In the genomic region with DNA sequence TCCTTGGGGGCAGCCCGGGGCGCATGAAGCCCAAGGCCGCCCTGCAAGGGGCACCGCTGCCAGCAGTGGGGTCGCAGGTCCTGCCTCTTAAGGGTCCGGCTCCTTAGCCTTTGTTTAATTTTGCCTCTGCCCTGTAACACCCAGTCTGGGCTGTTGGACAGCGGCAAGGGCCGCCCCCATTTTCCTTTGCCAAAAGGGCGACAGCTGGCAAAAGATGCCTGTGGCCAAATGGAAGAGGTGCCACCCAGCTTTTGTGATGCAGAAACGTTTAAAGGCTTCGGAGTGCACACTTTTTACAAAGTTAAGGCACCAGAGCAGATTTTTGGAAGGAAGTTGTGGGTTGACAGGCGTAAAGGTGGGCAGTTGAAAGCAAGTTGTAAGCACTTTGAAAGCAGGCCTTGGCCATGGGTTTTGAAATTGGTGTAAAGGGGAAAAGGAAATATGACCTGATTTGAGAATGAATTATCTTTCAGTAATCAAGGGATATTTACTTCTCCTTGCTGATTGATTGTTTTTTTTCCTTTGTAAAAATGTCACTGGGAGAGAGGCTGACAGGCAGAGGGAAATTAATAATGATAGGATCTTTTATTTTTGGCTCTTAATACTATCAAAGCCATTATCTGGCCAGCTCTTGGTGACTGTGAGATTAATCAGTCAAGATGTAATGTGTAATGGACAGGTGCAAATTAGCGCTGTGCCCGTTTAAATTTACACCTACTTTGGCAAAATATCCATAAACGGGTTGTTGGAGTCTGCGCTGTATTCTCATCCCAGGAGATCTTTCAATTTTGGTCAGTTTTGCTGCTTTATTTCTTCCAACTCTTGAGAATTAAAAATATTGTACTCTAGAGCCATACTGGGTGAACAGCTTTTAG, we compare ENCODE assay signal across 8 cellular contexts. TPM values are rescaled to one million over a fixed set of nuclear protein-coding genes. Genes with fewer than 3 reads are reported as not detected.
DNase-seq lines count a peak whose midpoint lies in the region; ATAC-seq, FAIRE-seq and TF ChIP-seq lines count a peak whose summit lies in the region.

No MANE protein-coding gene starts in this region.

- in situ Hi-C loops in GM12878 (cut with MboI) = no loop called here

- no peak for TF ChIP-seq RAD21 in SK-N-SH (IDR thresholded peaks at IDR 0.05; ENCODE audit: low read length)
- TF ChIP-seq RAD21 in GM12878 (IDR thresholded peaks at IDR 0.05; ENCODE audit: insufficient read depth, low read depth, low read length) = no peak

- SMC1A ChIA-PET in GM12878 (lab: Charles Lee; ENCODE audit: uncharacterized antibody, unreplicated experiment) = interaction anchor here (1.3 to 1.7 kb wide), 2 partner anchors 19 to 138 kb away, joined by 4 to 5 read pairs; no protein-coding TSS in a partner anchor

- H3K27ac ChIP-seq in SK-N-SH (ENCODE audit: low read depth in 2 of 2, low read length in 1 of 2) = peak overlapping the region; percentile 72 to 98
- H3K27ac ChIP-seq in GM12878 (ENCODE audit: control insufficient read depth, insufficient read depth) = peak overlapping the region; percentile 79
- H3K27ac ChIP-seq in sigmoid colon = peak overlapping the region; percentile 89 to 93 (median 91)

- TF ChIP-seq CTCF in SK-N-SH (IDR thresholded peaks at IDR 0.05) (no peak), GM12878 (IDR thresholded peaks at IDR 0.05 in 2 of 3, conservative IDR thresholded peaks at IDR 0.05 in 1 of 3; ENCODE audit: control insufficient read depth in 2 of 3, extremely low read depth in 1 of 3, insufficient read depth in 1 of 3, low read depth in 3 of 3, low read length in 3 of 3) (no peak), sigmoid colon (IDR thresholded peaks at IDR 0.05) (no peak), D721Med (IDR thresholded peaks at IDR 0.05; ENCODE audit: insufficient read depth, missing control alignments) (no peak)

- peak overlapping the region; percentile 94; the same call in 1 of the 2 replicates for H2AFZ ChIP-seq in SK-N-SH (ENCODE audit: low read depth)
- H2AFZ ChIP-seq in GM12878 (ENCODE audit: control insufficient read depth, low read depth, low read length) = peak overlapping the region; percentile 98

- RAD21 ChIA-PET in GM12878 (lab: Charles Lee; ENCODE audit: unreplicated experiment) = interaction anchor here (1.8 kb wide), 1 partner anchor 60 kb away, joined by 4 read pairs; no protein-coding TSS in a partner anchor

- POLR2A ChIA-PET in SK-N-SH (lab: Yijun Ruan, JAX) = interaction anchor here (1.3 kb wide), 1 partner anchor 144 kb away, joined by 3 read pairs; no protein-coding TSS in a partner anchor
- POLR2A ChIA-PET in GM12878 (lab: Charles Lee) = interaction anchor here (1.0 to 2.9 kb wide), 2 partner anchors 58 to 147 kb away, joined by 3 to 9 read pairs; no protein-coding TSS in a partner anchor

- ATAC-seq in GM21825 (IDR thresholded peaks at IDR 0.05; ENCODE audit: unreplicated experiment) = peak; percentile 22
- peak; percentile 55 for ATAC-seq in GM12878

- H3K4me1 ChIP-seq in SK-N-SH (ENCODE audit: control insufficient read depth in 1 of 2, insufficient read depth in 2 of 2, low read depth in 1 of 2, low read length in 1 of 2) (peaks cover 20 to 49% of the 10 kb centered on the region in 2 experiments; a peak in 3 of 4 replicates), GM12878 (ENCODE audit: control insufficient read depth, insufficient read depth, low read length) (peaks cover 8% of the 10 kb centered on the region), sigmoid colon (peaks cover 0 to 38% (median 21%) of the 10 kb centered on the region in 4 donors)

- H3K9ac ChIP-seq in SK-N-SH = peak overlapping the region; percentile 83
- peak overlapping the region; percentile 84 for H3K9ac ChIP-seq in GM12878 (ENCODE audit: control insufficient read depth, insufficient read depth, low read length)

- no peaks in the 10 kb centered on the region for H3K9me3 ChIP-seq in SK-N-SH
- H3K9me3 ChIP-seq in GM12878 (replicated peaks; ENCODE audit: control insufficient read depth, insufficient read depth, low read length) = no peaks in the 10 kb centered on the region
- no peaks in the 10 kb centered on the region for H3K9me3 ChIP-seq in iPS-18c (ENCODE audit: control insufficient read depth, insufficient read depth, low read length)
- no peaks in the 10 kb centered on the region for H3K9me3 ChIP-seq in sigmoid colon

- H3K4me2 ChIP-seq in SK-N-SH (peak overlapping the region; percentile 96), GM12878 (ENCODE audit: control insufficient read depth, insufficient read depth) (peak overlapping the region; percentile 94)

- H3K36me3 ChIP-seq in SK-N-SH (replicated peaks in 1 of 2; ENCODE audit: control insufficient read depth in 1 of 2, insufficient read depth in 2 of 2, low read length in 1 of 2) (peaks cover 5 to 7% of the 10 kb centered on the region in 2 experiments), GM12878 (ENCODE audit: control insufficient read depth in 2 of 2, insufficient read depth in 2 of 2, low read length in 1 of 2) (no peaks in the 10 kb centered on the region), sigmoid colon (no peaks in the 10 kb centered on the region)

- H3F3A ChIP-seq in SK-N-SH (replicated peaks; ENCODE audit: insufficient read depth) = peaks cover 24% of the 10 kb centered on the region

- H3K9me2 ChIP-seq in SK-N-SH = no peaks in the 10 kb centered on the region

- CTCF ChIA-PET in SK-N-SH (lab: Yijun Ruan, JAX) (interaction anchor here (0.7 to 2.1 kb wide), 3 partner anchors 67 to 212 kb away, joined by 3 to 13 read pairs (median 3); partner anchors contain the start of gene SGCE), GM12878 (lab: Yijun Ruan, JAX) (interaction anchor here (0.6 to 2.2 kb wide), 2 partner anchors 61 to 145 kb away, joined by 4 to 5 read pairs; partner anchors contain the start of gene SGCE)

- peaks cover 17% of the 10 kb centered on the region; the same call in 1 of the 2 replicates for H4K20me1 ChIP-seq in SK-N-SH (ENCODE audit: insufficient read depth)
- no peaks in the 10 kb centered on the region for H4K20me1 ChIP-seq in GM12878 (ENCODE audit: control insufficient read depth, insufficient read depth)

- TF ChIP-seq EP300 in SK-N-SH (IDR thresholded peaks at IDR 0.05; ENCODE audit: borderline replicate concordance in 1 of 2, low read depth in 1 of 2, low read length in 1 of 2) (peak; percentile 16 to 58; a peak in 2 of 4 replicates), GM12878 (IDR thresholded peaks at IDR 0.05; ENCODE audit: borderline replicate concordance in 1 of 2, control insufficient read depth in 1 of 2, low read depth in 2 of 2, low read length in 2 of 2) (no peak), sigmoid colon (IDR thresholded peaks at IDR 0.05) (no peak)

- TF ChIP-seq POLR2A in GM12878 (IDR thresholded peaks at IDR 0.05; ENCODE audit: low read depth, low read length) = no peak
- TF ChIP-seq POLR2A in sigmoid colon (IDR thresholded peaks at IDR 0.05) = no peak

- H3K79me2 ChIP-seq in SK-N-SH (ENCODE audit: insufficient read depth) = peaks cover 54% of the 10 kb centered on the region
- peaks cover 30% of the 10 kb centered on the region for H3K79me2 ChIP-seq in GM12878 (ENCODE audit: control insufficient read depth, insufficient read depth, low read length)

- FAIRE-seq in GM12878 (lab: Jason Lieb, UNC) (no peak), D721Med (lab: Jason Lieb, UNC) (no peak)

- 14% methylated on average over 16 of the region's 16 CpGs for WGBS in SK-N-SH (ENCODE audit: low lambda C conversion rate)
- WGBS in GM12878 (ENCODE audit: insufficient coverage, insufficient replicate concordance, low lambda C conversion rate, missing lambda C conversion rate) = 25% methylated on average over 16 of the region's 16 CpGs
- 4 to 16% methylated on average over 16 of the region's 16 CpGs for WGBS in sigmoid colon, 2 donors

- BruUV-seq in GM12878 (replicated peaks; lab: Mats Ljungman, UMichigan) = TSS peak; percentile 66

- H3K4me3 ChIP-seq in SK-N-SH (ENCODE audit: low read depth in 2 of 2, low read length in 1 of 2) (peak overlapping the region; percentile 92 to 93), GM12878 (peak overlapping the region; percentile 71), iPS-18c (ENCODE audit: insufficient read depth, low read depth, low read length) (peak overlapping the region; percentile 85), sigmoid colon (peak overlapping the region; percentile 75 to 96 (median 82))

- intact Hi-C loops in GM12878 (cut with micrococcal nuclease; ENCODE audit: unreplicated experiment) = loop anchor here (5.0 kb wide), 2 partner anchors 146 to 991 kb away; partner anchors contain the start of gene SGCE
- intact Hi-C loops in sigmoid colon (cut with DNase I) = loop anchor here (2.0 to 10.0 kb wide), 3 partner anchors 36 to 394 kb away; partner anchors contain the start of genes PPP1R9A and SGCE

- DNase-seq in EH (ENCODE audit: low read depth) (peak; percentile 35), LHCN-M2 (ENCODE audit: low read depth) (peak; percentile 80), SK-N-SH (peak; percentile 27), GM12878 (ENCODE audit: low read depth, low spot score) (no peak), sigmoid colon (no peak), D721Med (ENCODE audit: insufficient read length, low spot score) (no peak)

- H3K27me3 ChIP-seq in SK-N-SH (ENCODE audit: insufficient read depth) = no peaks in the 10 kb centered on the region
- no peaks in the 10 kb centered on the region for H3K27me3 ChIP-seq in GM12878 (replicated peaks in 1 of 2; ENCODE audit: control insufficient read depth in 2 of 2, insufficient read depth in 2 of 2, low read length in 1 of 2)
- no peaks in the 10 kb centered on the region for H3K27me3 ChIP-seq in sigmoid colon

RNA-seq across cellular contexts. Expression of gene CASD1, which starts 1.2 kb away (rescaled TPM):
- total RNA-seq in LHCN-M2 (2014; rRNA removed) (36.9 and 42.0 TPM in 2 replicates), GM12878 (2014; rRNA removed) (12.6 and 15.5 TPM in 2 replicates), GM12878 (2014; rRNA removed; fragmentation: Illumina TruSeq; extraction: Trizol) (11.6 and 12.6 TPM in 2 replicates), GM12878 (2021) (11.4 and 11.8 TPM in 2 replicates), sigmoid colon (10 to 100 TPM; 29.3 to 41.0 (median 35.0) TPM)
- polyA plus RNA-seq in LHCN-M2 (2012) = 6.3 TPM
- polyA plus RNA-seq in SK-N-SH (2012; rRNA removed) (8.5 and 12.2 TPM in 2 replicates), GM12878 (2011; rRNA removed) (18.6 and 32.6 TPM in 2 replicates), GM12878 (2014; fragmentation: Illumina TruSeq; extraction: Trizol) (13.0 and 16.4 TPM in 2 replicates), GM12878 (2014; fragmentation: Nextera tagmentation; extraction: Ambion mirVana) (1 to 10 TPM; 4.0 to 7.1 TPM), GM12878 (2014; rRNA removed) (6.4 and 10.0 TPM in 2 replicates), GM12878 (2016; fragmentation: Nextera tagmentation; extraction: Ambion mirVana) (1 to 10 TPM; 5.0 to 7.5 TPM), sigmoid colon (10 to 100 TPM in 2 of 3 donors, 1 to 10 TPM in 1; 9.9 to 22.5 (median 13.2) TPM)
- polyA plus RNA-seq in SK-N-SH (2012; cell fraction: cytosol; rRNA removed) = 12.8 and 16.5 TPM in 2 replicates
- polyA plus RNA-seq in SK-N-SH (2012; cell fraction: nucleus; rRNA removed) = 7.4 and 22.5 TPM in 2 replicates
- total RNA-seq in GM12878 (2013; cell fraction: nucleolus; rRNA removed) = 71.6 and 76.7 TPM in 2 replicates
- 2.9 TPM for polyA plus RNA-seq in GM12878 (2011; ENCODE audit: low read depth)
- polyA plus RNA-seq in GM12878 (2011; cell fraction: cytosol; rRNA removed) = 4.2 and 4.7 TPM in 2 replicates
- 13.2 and 15.8 TPM in 2 replicates for polyA plus RNA-seq in GM12878 (2011; cell fraction: nucleus; rRNA removed)
- 5.9 and 6.3 TPM in 2 replicates for polyA plus RNA-seq in GM12878 (2012)
- 9.6 and 13.2 TPM in 2 replicates for polyA minus RNA-seq in GM12878 (2011; rRNA and poly(A)+ RNA removed)
- polyA minus RNA-seq in GM12878 (2011; cell fraction: cytosol; rRNA and poly(A)+ RNA removed) = 6.3 and 17.9 TPM in 2 replicates
- 24.8 and 39.3 TPM in 2 replicates for polyA minus RNA-seq in GM12878 (2011; cell fraction: nucleus; rRNA and poly(A)+ RNA removed)

Comparison
In these comparisons a context has a peak if more than half of its experiments do, and no peak if none do; other contexts are left out.
1. DNase-seq: peak in EH (single experiment), LHCN-M2 (single experiment) and SK-N-SH (single experiment); none in GM12878 (single experiment), sigmoid colon (single experiment) and D721Med (single experiment).
2. Peak in every context shown above with its lines, with median percentiles within 50 percentile points of each other: H3K27ac ChIP-seq and H3K4me3 ChIP-seq.